10 cellular contexts compared by ENCODE assay signal in genomic region chr12:57248934-57249742, GRCh38. TPM values are rescaled to one million over a fixed set of nuclear protein-coding genes. Genes with fewer than 3 reads are reported as not detected.
DNase-seq lines count a peak whose midpoint lies in the region; ATAC-seq and TF ChIP-seq lines count a peak whose summit lies in the region.
"Had no signal": no experiment of that assay in that cellular context is flagged by ENCODE, and none has a peak within 500 bp of the region (broad histone marks: within the 10 kb centered on the region; RNA-seq: fewer than 3 reads in every experiment).

No MANE protein-coding gene starts in this region.

- H3K27me3 ChIP-seq in heart left ventricle: peaks cover 0 to under 1% (median 0%) of the 10 kb centered on the region in 9 donors

- no peak for TF ChIP-seq POLR2A in heart left ventricle (IDR thresholded peaks at IDR 0.05)

- H3K36me3 ChIP-seq in heart left ventricle: peaks cover 0 to 7% (median 0%) of the 10 kb centered on the region in 9 donors
- H3K36me3 ChIP-seq: BE2C had no signal

- peak overlapping the region in 1 of 12 donors; percentile 29 for H3K27ac ChIP-seq in heart left ventricle

- WGBS in heart left ventricle, 4 donors: 80 to 83% (median 82%) methylated on average over 7 of the region's 7 CpGs

- intact Hi-C loops in heart left ventricle (cut with DNase I): no loop called here

- no peak for TF ChIP-seq CTCF in GM20000 (IDR thresholded peaks at IDR 0.05; ENCODE audit: extremely low read depth, missing control alignments)
- TF ChIP-seq CTCF in heart left ventricle (IDR thresholded peaks at IDR 0.05): no peak

- no peaks in the 10 kb centered on the region for H3K9me3 ChIP-seq in heart left ventricle
- H3K9me3 ChIP-seq: BE2C had no signal

- ATAC-seq in heart left ventricle: peak in 3 of 4 donors; percentile 4 to 43 (median 28)
- ATAC-seq in GM21737 (IDR thresholded peaks at IDR 0.05; ENCODE audit: unreplicated experiment): no peak
- ATAC-seq in HG03025 (IDR thresholded peaks at IDR 0.05; ENCODE audit: low FRiP score, unreplicated experiment): no peak
- ATAC-seq: naive thymus-derived CD8-positive, alpha-beta T cell had no signal

- H3K4me3 ChIP-seq in heart left ventricle: peak overlapping the region in 1 of 12 donors; percentile 41

- DNase-seq in AML-193 (lab: John Stamatoyannopoulos, UW): peak; percentile 84 to 85
- peak; percentile 54 for DNase-seq in GM20000 (ENCODE audit: low spot score)
- peak; percentile 76 for DNase-seq in SIG-M5 (lab: John Stamatoyannopoulos, UW)
- DNase-seq in heart left ventricle: peak in 1 of 5 donors; percentile 60
- DNase-seq in NCI-H69 (lab: John Stamatoyannopoulos, UW): no peak
- DNase-seq in LoVo (ENCODE audit: low spot score): no peak
- DNase-seq: BE2C; naive thymus-derived CD8-positive, alpha-beta T cell had no signal

- H3K4me1 ChIP-seq in heart left ventricle: no peaks in the 10 kb centered on the region

RNA-seq across cellular contexts. Expression of gene STAC3, which starts 1.8 kb away (rescaled TPM):
- total RNA-seq in heart left ventricle: 1 to 10 TPM in 3 of 9 donors, under 1 TPM in 5, not detected in 1; 0.47 to 5.7 (median 0.92) TPM
- under 1 TPM; 0.61 to 0.67 TPM for polyA plus RNA-seq in heart left ventricle
- polyA plus RNA-seq: naive thymus-derived CD8-positive, alpha-beta T cell had no signal

RNA-seq across cellular contexts. Expression of gene SHMT2, which starts 19.6 kb away (rescaled TPM):
- total RNA-seq in heart left ventricle: 10 to 100 TPM; 26.2 to 46.7 (median 35.5) TPM
- 10 to 100 TPM; 15.9 to 76.5 TPM for polyA plus RNA-seq in heart left ventricle

RNA-seq across cellular contexts. Expression of gene NXPH4, which starts 32.5 kb away (rescaled TPM):
- 1 to 10 TPM; 1.9 to 8.0 (median 3.2) TPM for total RNA-seq in heart left ventricle
- 1 to 10 TPM; 1.3 to 2.3 TPM for polyA plus RNA-seq in heart left ventricle
- polyA plus RNA-seq: naive thymus-derived CD8-positive, alpha-beta T cell had no signal

Comparison
In these comparisons a context has a peak if more than half of its experiments do, and no peak if none do; other contexts are left out.
1. DNase-seq: peak in AML-193 (2 of 2), GM20000 (single experiment) and SIG-M5 (single experiment); none in NCI-H69 (single experiment) and LoVo (single experiment).
2. ATAC-seq: peak in heart left ventricle (3 of 4); none in GM21737 (single experiment) and HG03025 (single experiment).